Comparison of ENCODE assay signal across 15 cellular contexts in the genomic region with DNA sequence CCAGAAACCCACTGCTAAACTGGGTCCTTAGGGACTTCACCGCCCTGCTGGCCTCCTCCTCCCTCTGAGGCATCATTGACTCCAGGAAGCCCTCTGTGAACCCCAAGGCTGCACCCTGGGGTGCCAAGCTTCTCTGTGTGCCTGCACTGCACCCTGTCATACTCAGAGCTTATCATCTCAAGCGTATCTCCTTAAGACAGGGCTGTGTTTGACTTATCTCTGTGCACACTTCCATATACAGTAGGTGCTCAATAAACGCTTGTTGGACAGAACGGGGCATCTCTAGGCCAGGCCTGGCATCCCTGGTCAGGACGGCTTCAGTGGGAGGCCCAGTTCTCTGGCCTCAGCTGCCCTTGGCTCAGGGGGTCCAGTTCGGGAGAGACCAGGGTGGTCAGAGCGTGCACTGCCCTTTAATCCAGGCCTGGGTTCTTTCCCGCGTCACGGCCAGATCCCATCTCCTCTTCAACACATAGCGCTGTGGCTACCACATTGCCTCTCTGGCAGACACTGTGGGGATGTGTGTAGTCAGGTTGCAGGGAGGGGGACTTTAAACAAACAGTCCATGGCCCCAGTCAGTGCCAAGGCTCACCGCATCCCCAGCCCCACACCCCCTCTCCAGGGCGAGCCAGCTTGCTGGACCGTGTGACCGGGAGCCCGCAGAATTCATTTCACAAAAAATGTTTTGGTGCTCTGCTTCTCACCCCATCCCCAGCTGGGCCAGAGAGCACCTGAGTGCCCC. TPM values are rescaled to one million over a fixed set of nuclear protein-coding genes. Genes with fewer than 3 reads are reported as not detected.
A peak's percentile ranks its signal among the peaks of the same experiment; 100 is the strongest.
DNase-seq lines count a peak whose midpoint lies in the region; ATAC-seq, FAIRE-seq and TF ChIP-seq lines count a peak whose summit lies in the region.
"Had no signal": no experiment of that assay in that cellular context is flagged by ENCODE, and none has a peak within 500 bp of the region (broad histone marks: within the 10 kb centered on the region; RNA-seq: fewer than 3 reads in every experiment).

No MANE protein-coding gene starts in this region.

- H4K12ac ChIP-seq in trophoblast cell (ENCODE audit: low read depth, low read length): no peak overlapping the region

- H2BK12ac ChIP-seq in H9 (ENCODE audit: insufficient read length, low read depth, low read length) (no peak overlapping the region), trophoblast cell (ENCODE audit: low read length) (no peak overlapping the region)

- H3K4me3 ChIP-seq in K562 (no peak overlapping the region), trophoblast cell (ENCODE audit: low read depth, low read length) (no peak overlapping the region)
- H3K4me3 ChIP-seq: stomach had no signal

- H4K8ac ChIP-seq in H9 (replicated peaks; ENCODE audit: insufficient read length, low read depth, low read length) (no peak overlapping the region), trophoblast cell (ENCODE audit: low read depth, low read length) (no peak overlapping the region)

- no peaks in the 10 kb centered on the region for H3K9me3 ChIP-seq in H9 (ENCODE audit: control insufficient read depth, low read depth, low read length)
- H3K9me3 ChIP-seq in K562 (replicated peaks; ENCODE audit: control insufficient read depth, insufficient read depth, low read depth, low read length): no peaks in the 10 kb centered on the region
- H3K9me3 ChIP-seq in trophoblast cell (ENCODE audit: insufficient read depth, low read depth, low read length): peaks cover 3% of the 10 kb centered on the region
- H3K9me3 ChIP-seq: stomach had no signal

- no TSS peak for BruUV-seq in K562 (replicated peaks; lab: Mats Ljungman, UMichigan)

- ATAC-seq in K562 (no peak; the same call in 2 of the 3 replicates), HG02840 (IDR thresholded peaks at IDR 0.05; ENCODE audit: low FRiP score, unreplicated experiment) (no peak), HG02981 (IDR thresholded peaks at IDR 0.05; ENCODE audit: unreplicated experiment) (no peak)
- ATAC-seq: SK-N-SH treated with all-trans-retinoic acid at 6 μM for 48 hours had no signal

- H3K36me3 ChIP-seq in K562 (ENCODE audit: control insufficient read depth, insufficient read depth, low read length): no peaks in the 10 kb centered on the region
- H3K36me3 ChIP-seq in trophoblast cell (ENCODE audit: control insufficient read depth in 1 of 2, insufficient read depth in 2 of 2, low read length in 2 of 2): no peaks in the 10 kb centered on the region
- H3K36me3 ChIP-seq: stomach had no signal

- in situ Hi-C loops in K562 (cut with MboI): no loop called here

- no peak overlapping the region for H2BK15ac ChIP-seq in H9 (ENCODE audit: low read depth, low read length)

- peaks cover 16 to 39% of the 10 kb centered on the region in 2 experiments for H3K4me1 Mint-ChIP-seq in H9

- TF ChIP-seq CTCF in H9 (conservative IDR thresholded peaks at IDR 0.05) (no peak), K562 (IDR thresholded peaks at IDR 0.05 in 2 of 3, conservative IDR thresholded peaks at IDR 0.05 in 1 of 3; ENCODE audit: insufficient read depth in 2 of 3, low read depth in 1 of 3, low read length in 3 of 3) (no peak)

- H3K18ac ChIP-seq in H9 (ENCODE audit: insufficient read length, low read depth, low read length) (no peak overlapping the region), trophoblast cell (ENCODE audit: low read length) (no peak overlapping the region)

- H3K9me3 Mint-ChIP-seq in H9: no peaks in the 10 kb centered on the region; a peak in 1 of 5 replicates

- no peak overlapping the region for H3K27ac ChIP-seq in H9 (ENCODE audit: insufficient read length, low read depth, low read length)
- no peak overlapping the region for H3K27ac ChIP-seq in K562 (ENCODE audit: extremely low read depth, low read depth, low read length)
- H3K27ac ChIP-seq in layer of hippocampus (ENCODE audit: low read depth, low read length): peak overlapping the region; percentile 6
- no peak overlapping the region for H3K27ac ChIP-seq in trophoblast cell (ENCODE audit: low read depth, low read length)

- TF ChIP-seq RAD21 in K562 (CRISPR knock-in tag; conservative IDR thresholded peaks at IDR 0.05 in 1 of 2, IDR thresholded peaks at IDR 0.05 in 1 of 2): no peak

- no CpG with 5 or more reads among the region's 16 CpGs for WGBS in H9 (ENCODE audit: extremely low coverage, insufficient read length, low lambda C conversion rate)
- WGBS in K562 (ENCODE audit: insufficient coverage, low coverage, missing lambda C conversion rate): 8% methylated on average over 15 of the region's 16 CpGs
- no CpG with 5 or more reads among the region's 16 CpGs for WGBS in trophoblast cell (ENCODE audit: extremely low coverage, insufficient coverage, insufficient read length)

- DNase-seq in H9 (no peak), K562 (ENCODE audit: extremely low read depth in 1 of 4, low spot score in 3 of 4) (no peak), trophoblast cell (no peak), head of caudate nucleus (no peak)
- DNase-seq in activated CD4-positive, CD25-positive, alpha-beta regulatory T cell (lab: John Stamatoyannopoulos, UW): no peak
- DNase-seq: activated CD8-positive, alpha-beta memory T cell treated with anti-CD3 and anti-CD28 coated beads for 24 hours; anterior cingulate cortex; foreskin melanocyte; NCI-H1417 treated with DMSO at 0.1 percent for 48 hours; OCI-M1; stomach had no signal

- H3K27me3 Mint-ChIP-seq in H9 (ENCODE audit: low read depth): peaks cover 30% of the 10 kb centered on the region

- POLR2A ChIA-PET in K562 (lab: Yijun Ruan, JAX): interaction anchor here (1.0 to 1.1 kb wide), 2 partner anchors 11 to 12 kb away, joined by 3 read pairs; no protein-coding TSS in a partner anchor

- H3K9ac ChIP-seq in H9 (ENCODE audit: extremely low read depth, insufficient read length, low read length): no peak overlapping the region
- H3K9ac ChIP-seq in K562 (ENCODE audit: insufficient read depth in 1 of 2, low read depth in 2 of 2, low read length in 2 of 2): no peak overlapping the region
- H3K9ac ChIP-seq in trophoblast cell (ENCODE audit: low read length): no peak overlapping the region

- H3K23ac ChIP-seq in H9 (ENCODE audit: insufficient read length, low read depth, low read length) (no peak overlapping the region), trophoblast cell (ENCODE audit: low read length) (no peak overlapping the region)

- H3K79me2 ChIP-seq in H9 (ENCODE audit: insufficient read depth, low read length) (no peaks in the 10 kb centered on the region), K562 (ENCODE audit: control insufficient read depth, insufficient read depth, low read length) (no peaks in the 10 kb centered on the region), trophoblast cell (ENCODE audit: control insufficient read depth, insufficient read depth, low read length, poor library complexity) (no peaks in the 10 kb centered on the region)

- no peak for FAIRE-seq in K562 (lab: Jason Lieb, UNC)

- no peak overlapping the region for H4K91ac ChIP-seq in H9 (ENCODE audit: insufficient read length, low read depth, low read length)
- H4K91ac ChIP-seq in trophoblast cell (ENCODE audit: low read depth, low read length): no peak overlapping the region

- no peak overlapping the region for H3T11ph ChIP-seq in H9 (ENCODE audit: low read length)

- no peaks in the 10 kb centered on the region for H3K27me3 ChIP-seq in H9 (ENCODE audit: insufficient read depth, low read length)
- peaks cover 34 to 66% of the 10 kb centered on the region in 2 experiments for H3K27me3 ChIP-seq in K562 (ENCODE audit: control insufficient read depth in 2 of 2, insufficient read depth in 2 of 2, low read length in 2 of 2)
- H3K27me3 ChIP-seq in layer of hippocampus (ENCODE audit: control insufficient read depth, insufficient read depth, low read length): no peaks in the 10 kb centered on the region
- H3K27me3 ChIP-seq in trophoblast cell (ENCODE audit: insufficient read depth, low read length): no peaks in the 10 kb centered on the region
- H3K27me3 ChIP-seq: stomach had no signal

- CTCF ChIA-PET in K562 (lab: Yijun Ruan, JAX; ENCODE audit: low intra/inter-chr PET ratio): no interaction called here

- intact Hi-C loops in K562 (cut with micrococcal nuclease) (no loop called here), head of caudate nucleus (cut with DNase I) (no loop called here)

- H2AFZ ChIP-seq in H9 (ENCODE audit: low read length): no peak overlapping the region
- no peak overlapping the region for H2AFZ ChIP-seq in K562 (ENCODE audit: low read depth, low read length)
- no peak overlapping the region for H2AFZ ChIP-seq in trophoblast cell (ENCODE audit: insufficient read depth, low read length, poor library complexity)

- H3K27ac Mint-ChIP-seq in H9: no peak overlapping the region; a peak in 1 of 7 replicates

- no peak overlapping the region for H2BK20ac ChIP-seq in H9 (ENCODE audit: low read depth, low read length, poor library complexity, severe bottlenecking)

- H3K56ac ChIP-seq in H9 (ENCODE audit: insufficient read length, low read depth, low read length): no peak overlapping the region

- no peaks in the 10 kb centered on the region for H3K36me3 Mint-ChIP-seq in H9 (ENCODE audit: insufficient read depth in 1 of 3, low read depth in 3 of 3)

- no peaks in the 10 kb centered on the region for H4K20me1 ChIP-seq in H9 (ENCODE audit: control insufficient read depth, insufficient read depth, insufficient read length)
- peaks cover 5% of the 10 kb centered on the region; the same call in 1 of the 2 replicates for H4K20me1 ChIP-seq in K562 (replicated peaks; ENCODE audit: control insufficient read depth, insufficient read depth, low read length)

- H3K9me1 ChIP-seq in K562 (ENCODE audit: control insufficient read depth, insufficient read depth, low read length): no peaks in the 10 kb centered on the region

- no peak overlapping the region for H3K14ac ChIP-seq in H9 (ENCODE audit: insufficient read depth, low read length)
- H3K14ac ChIP-seq in trophoblast cell (ENCODE audit: low read length): no peak overlapping the region

- H3K4ac ChIP-seq in H9 (ENCODE audit: low read depth, low read length) (no peak overlapping the region), trophoblast cell (ENCODE audit: low read depth, low read length) (no peak overlapping the region)

- no peak overlapping the region for H4K5ac ChIP-seq in H9 (ENCODE audit: insufficient read length, low read depth, low read length)

- H3K4me1 ChIP-seq in H9 (ENCODE audit: insufficient read depth, low read length) (peaks cover 2% of the 10 kb centered on the region; the same call in 1 of the 2 replicates), K562 (replicated peaks in 1 of 2; ENCODE audit: control insufficient read depth in 2 of 2, insufficient read depth in 2 of 2, low read length in 2 of 2) (peaks cover 0 to 4% of the 10 kb centered on the region in 2 experiments; a peak in 1 of 5 replicates), trophoblast cell (ENCODE audit: control insufficient read depth in 1 of 2, insufficient read depth in 2 of 2, low read length in 2 of 2) (peaks cover 8 to 19% of the 10 kb centered on the region in 2 experiments)

- H2BK5ac ChIP-seq in H9 (ENCODE audit: insufficient read length, low read length) (no peak overlapping the region), trophoblast cell (ENCODE audit: low read depth, low read length, poor library complexity) (no peak overlapping the region)

- H3K4me2 ChIP-seq in H9 (ENCODE audit: insufficient read depth, insufficient read length, low read length) (peak overlapping the region; percentile 4), K562 (ENCODE audit: insufficient read depth, low read length) (no peak overlapping the region), trophoblast cell (ENCODE audit: low read length) (no peak overlapping the region)

- TF ChIP-seq EP300 in K562 (IDR thresholded peaks at IDR 0.05; ENCODE audit: low read length): no peak

- H3K79me1 ChIP-seq in H9 (ENCODE audit: insufficient read depth, low read depth, low read length, poor library complexity, severe bottlenecking) (no peaks in the 10 kb centered on the region), trophoblast cell (ENCODE audit: low read length) (no peaks in the 10 kb centered on the region)

- peak overlapping the region; percentile 27 to 64; a peak in 3 of 5 replicates for H3K4me3 Mint-ChIP-seq in H9

- H2BK120ac ChIP-seq in H9 (ENCODE audit: low read depth, low read length, poor library complexity, severe bottlenecking) (no peak overlapping the region), trophoblast cell (ENCODE audit: insufficient read depth, low read length, poor library complexity) (no peak overlapping the region)

- H3K23me2 ChIP-seq in H9 (ENCODE audit: insufficient read length, low read depth, low read length, poor library complexity, severe bottlenecking): no peaks in the 10 kb centered on the region

- H2AK5ac ChIP-seq in H9 (ENCODE audit: insufficient read length, low read length) (no peak overlapping the region), trophoblast cell (ENCODE audit: low read length) (peak overlapping the region; percentile 31)

- no peak for TF ChIP-seq POLR2A in K562 (conservative IDR thresholded peaks at IDR 0.05)

RNA-seq across cellular contexts. Expression of a gene that starts 33.4 kb away (rescaled TPM):
- total RNA-seq in H9 (2021): 31.9 and 34.8 TPM in 2 replicates
- total RNA-seq in K562 (2011; cell fraction: chromatin; rRNA removed; ENCODE audit: low replicate concordance): 7.7 and 11.5 TPM in 2 replicates
- 7.8 and 9.0 TPM in 2 replicates for total RNA-seq in K562 (2011; cell fraction: nucleolus; rRNA removed)
- total RNA-seq in K562 (2011; cell fraction: nucleoplasm; rRNA removed): 10.5 and 11.5 TPM in 2 replicates
- 31.9 and 36.4 TPM in 2 replicates for total RNA-seq in K562 (2014; rRNA removed)
- total RNA-seq in K562 (2014; rRNA removed; fragmentation: Illumina TruSeq; extraction: Trizol): 19.8 and 22.1 TPM in 2 replicates
- total RNA-seq in K562 (2015; rRNA removed; fragmentation: Illumina TruSeq; extraction: Trizol): 20.8 and 21.9 TPM in 2 replicates
- 24.4 and 29.0 TPM in 2 replicates for total RNA-seq in K562 (2021)
- polyA plus RNA-seq in K562 (2011; rRNA removed): 13.5 and 19.5 TPM in 2 replicates
- polyA plus RNA-seq in K562 (2011; cell fraction: cytosol; rRNA removed): 15.3 and 15.8 TPM in 2 replicates
- polyA plus RNA-seq in K562 (2011; cell fraction: nucleus; rRNA removed): 9.4 and 11.3 TPM in 2 replicates
- 24.1 and 29.7 TPM in 2 replicates for polyA plus RNA-seq in K562 (2012)
- polyA plus RNA-seq in K562 (2014; fragmentation: Illumina TruSeq; extraction: Trizol): 15.8 and 23.4 TPM in 2 replicates
- 1 to 10 TPM; 1.5 to 2.5 TPM for polyA plus RNA-seq in K562 (2014; fragmentation: Nextera tagmentation; extraction: Ambion mirVana)
- 39.1 and 43.4 TPM in 2 replicates for polyA plus RNA-seq in K562 (2014; rRNA removed)
- polyA minus RNA-seq in K562 (2011; rRNA and poly(A)+ RNA removed): 8.7 and 10.9 TPM in 2 replicates
- 4.7 and 7.5 TPM in 2 replicates for polyA minus RNA-seq in K562 (2011; cell fraction: cytosol; rRNA and poly(A)+ RNA removed)
- 3.4 and 4.9 TPM in 2 replicates for polyA minus RNA-seq in K562 (2011; cell fraction: nucleus; rRNA and poly(A)+ RNA removed)
- 28.9 and 31.1 TPM in 2 replicates for polyA plus RNA-seq in trophoblast cell (2013)
